ENCODE assay signal across 1 cellular context in the genomic region with DNA sequence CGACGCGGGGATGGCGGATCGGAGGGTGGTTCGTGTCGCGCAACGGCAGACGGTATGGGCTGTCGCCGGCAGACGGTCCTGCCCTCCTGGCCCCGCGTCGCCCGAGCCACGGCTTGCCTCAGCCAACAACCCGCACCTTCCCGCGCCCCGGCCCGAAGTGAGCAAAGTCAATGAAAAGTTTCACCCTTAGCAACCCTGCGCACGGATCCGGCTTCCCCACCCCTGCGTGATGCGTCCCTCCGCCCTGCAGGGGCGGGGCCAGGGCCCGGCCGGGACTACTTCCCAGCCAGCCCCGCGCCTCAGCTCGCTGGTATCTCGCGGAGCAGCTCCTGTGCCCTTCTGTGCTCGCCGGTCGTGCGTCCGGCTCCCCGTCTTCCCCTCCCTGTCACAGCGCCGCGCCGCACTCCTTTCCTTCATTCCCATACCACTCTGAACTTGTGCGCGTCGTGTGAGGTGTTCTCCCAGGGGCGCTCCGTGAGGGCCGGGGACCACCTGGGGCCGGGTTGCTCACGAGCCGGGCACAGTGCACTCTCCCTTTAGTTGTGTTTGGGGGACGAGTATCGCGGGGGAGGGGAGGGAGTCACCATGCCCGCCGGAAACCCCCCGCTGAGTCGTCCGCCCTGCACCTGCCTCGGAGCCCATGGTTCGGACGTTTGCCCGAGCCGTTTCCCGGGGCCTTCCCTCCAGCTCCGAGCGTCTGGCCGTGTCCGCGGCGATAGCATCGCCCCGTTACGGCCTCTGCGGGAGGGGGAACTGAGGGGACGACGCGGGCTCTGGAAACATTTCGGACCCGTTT.
TF ChIP-seq lines count a peak whose summit lies in the region.

A gene with protein sequence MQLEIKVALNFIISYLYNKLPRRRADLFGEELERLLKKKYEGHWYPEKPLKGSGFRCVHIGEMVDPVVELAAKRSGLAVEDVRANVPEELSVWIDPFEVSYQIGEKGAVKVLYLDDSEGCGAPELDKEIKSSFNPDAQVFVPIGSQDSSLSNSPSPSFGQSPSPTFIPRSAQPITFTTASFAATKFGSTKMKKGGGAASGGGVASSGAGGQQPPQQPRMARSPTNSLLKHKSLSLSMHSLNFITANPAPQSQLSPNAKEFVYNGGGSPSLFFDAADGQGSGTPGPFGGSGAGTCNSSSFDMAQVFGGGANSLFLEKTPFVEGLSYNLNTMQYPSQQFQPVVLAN (minus strand): TSS at position 163 of the 796 bp plus-strand sequence. CDS start 9,456 bp downstream, outside the sequence.

TF ChIP-seq in K562, 482 proteins besides CTCF, POLR2A, EP300 and RAD21 (continued from another document and continues in another):
- 0 out of 2 replicates have a peak, but pooled peaks have one; percentile 57 for TF ChIP-seq MGA (IDR thresholded peaks at IDR 0.05)
- TF ChIP-seq KLF1 (tag; IDR thresholded peaks at IDR 0.05), result peak; percentile 59; the same call in 1 of the 2 replicates
- peak; percentile 62 for TF ChIP-seq BCOR (IDR thresholded peaks at IDR 0.05)
- no peak for TF ChIP-seq ZNF444 (CRISPR knock-in tag; IDR thresholded peaks at IDR 0.05)
- TF ChIP-seq ZNF165 (CRISPR knock-in tag; IDR thresholded peaks at IDR 0.05; ENCODE audit: borderline replicate concordance), result no peak
- TF ChIP-seq ZNF696 (CRISPR knock-in tag; conservative IDR thresholded peaks at IDR 0.05), result no peak
- no peak for TF ChIP-seq ZNF277 (CRISPR knock-in tag; IDR thresholded peaks at IDR 0.05; ENCODE audit: borderline replicate concordance)
- TF ChIP-seq MYC (IDR thresholded peaks at IDR 0.05; ENCODE audit: low read depth, low read length), result peak; percentile 90
- no peak; the same call in 1 of the 2 replicates for TF ChIP-seq MYC (CRISPR knock-in tag; IDR thresholded peaks at IDR 0.05; ENCODE audit: borderline replicate concordance, low read depth)
- peak; percentile 58; the same call in 1 of the 2 replicates for TF ChIP-seq ZNF282 (CRISPR knock-in tag; IDR thresholded peaks at IDR 0.05)
- no peak for TF ChIP-seq ZNF3 (CRISPR knock-in tag; IDR thresholded peaks at IDR 0.05)
- no peak for TF ChIP-seq DACH1 (IDR thresholded peaks at IDR 0.05; ENCODE audit: partially characterized antibody)
- TF ChIP-seq, protein P1, sequence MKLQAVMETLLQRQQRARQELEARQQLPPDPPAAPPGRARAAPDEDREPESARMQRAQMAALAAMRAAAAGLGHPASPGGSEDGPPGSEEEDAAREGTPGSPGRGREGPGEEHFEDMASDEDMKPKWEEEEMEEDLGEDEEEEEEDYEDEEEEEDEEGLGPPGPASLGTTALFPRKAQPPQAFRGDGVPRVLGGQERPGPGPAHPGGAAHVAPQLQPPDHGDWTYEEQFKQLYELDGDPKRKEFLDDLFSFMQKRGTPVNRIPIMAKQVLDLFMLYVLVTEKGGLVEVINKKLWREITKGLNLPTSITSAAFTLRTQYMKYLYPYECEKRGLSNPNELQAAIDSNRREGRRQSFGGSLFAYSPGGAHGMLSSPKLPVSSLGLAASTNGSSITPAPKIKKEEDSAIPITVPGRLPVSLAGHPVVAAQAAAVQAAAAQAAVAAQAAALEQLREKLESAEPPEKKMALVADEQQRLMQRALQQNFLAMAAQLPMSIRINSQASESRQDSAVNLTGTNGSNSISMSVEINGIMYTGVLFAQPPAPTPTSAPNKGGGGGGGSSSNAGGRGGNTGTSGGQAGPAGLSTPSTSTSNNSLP (IDR thresholded peaks at IDR 0.05; ENCODE audit: borderline replicate concordance, low read depth, low read length), result no peak
- peak; percentile 95 for TF ChIP-seq POLR2H (tag; IDR thresholded peaks at IDR 0.05; ENCODE audit: low read depth)
- no peak for TF ChIP-seq KLF10 (CRISPR knock-in tag; IDR thresholded peaks at IDR 0.05)
- TF ChIP-seq TEAD2 (tag; IDR thresholded peaks at IDR 0.05), result no peak
- peak in 1 of 2 experiments; percentile 79; a peak in 2 of 4 replicates for TF ChIP-seq KDM4B (IDR thresholded peaks at IDR 0.05; ENCODE audit: borderline replicate concordance in 2 of 2, low read depth in 1 of 2)
- 0 out of 2 replicates have a peak, but pooled peaks have one; percentile 30 for TF ChIP-seq MITF (IDR thresholded peaks at IDR 0.05)
- no peak for TF ChIP-seq ZNF561 (CRISPR knock-in tag; conservative IDR thresholded peaks at IDR 0.05)
- TF ChIP-seq ZNF395 (CRISPR knock-in tag; IDR thresholded peaks at IDR 0.05), result peak; percentile 58; the same call in 1 of the 2 replicates
- TF ChIP-seq MYNN (IDR thresholded peaks at IDR 0.05), result peak; percentile 57; the same call in 1 of the 2 replicates
- no peak for TF ChIP-seq MYNN (CRISPR knock-in tag; IDR thresholded peaks at IDR 0.05)
- TF ChIP-seq FOXP4 (CRISPR knock-in tag; IDR thresholded peaks at IDR 0.05; ENCODE audit: borderline replicate concordance), result 0 out of 2 replicates have a peak, but pooled peaks have one; percentile 67
- TF ChIP-seq, protein P2, sequence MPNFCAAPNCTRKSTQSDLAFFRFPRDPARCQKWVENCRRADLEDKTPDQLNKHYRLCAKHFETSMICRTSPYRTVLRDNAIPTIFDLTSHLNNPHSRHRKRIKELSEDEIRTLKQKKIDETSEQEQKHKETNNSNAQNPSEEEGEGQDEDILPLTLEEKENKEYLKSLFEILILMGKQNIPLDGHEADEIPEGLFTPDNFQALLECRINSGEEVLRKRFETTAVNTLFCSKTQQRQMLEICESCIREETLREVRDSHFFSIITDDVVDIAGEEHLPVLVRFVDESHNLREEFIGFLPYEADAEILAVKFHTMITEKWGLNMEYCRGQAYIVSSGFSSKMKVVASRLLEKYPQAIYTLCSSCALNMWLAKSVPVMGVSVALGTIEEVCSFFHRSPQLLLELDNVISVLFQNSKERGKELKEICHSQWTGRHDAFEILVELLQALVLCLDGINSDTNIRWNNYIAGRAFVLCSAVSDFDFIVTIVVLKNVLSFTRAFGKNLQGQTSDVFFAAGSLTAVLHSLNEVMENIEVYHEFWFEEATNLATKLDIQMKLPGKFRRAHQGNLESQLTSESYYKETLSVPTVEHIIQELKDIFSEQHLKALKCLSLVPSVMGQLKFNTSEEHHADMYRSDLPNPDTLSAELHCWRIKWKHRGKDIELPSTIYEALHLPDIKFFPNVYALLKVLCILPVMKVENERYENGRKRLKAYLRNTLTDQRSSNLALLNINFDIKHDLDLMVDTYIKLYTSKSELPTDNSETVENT (CRISPR knock-in tag; IDR thresholded peaks at IDR 0.05), result no peak; the same call in none of the 2 replicates
- TF ChIP-seq NFE2L1 (tag; IDR thresholded peaks at IDR 0.05; ENCODE audit: borderline replicate concordance, low read depth), result no peak
- no peak for TF ChIP-seq FUS (optimal IDR thresholded peaks at IDR 0.05; ENCODE audit: low read depth, low read length)
